8 cellular contexts compared by ENCODE assay signal in genomic region chr7:92834661-92835139, GRCh38. TPM values are rescaled to one million over a fixed set of nuclear protein-coding genes. Genes with fewer than 3 reads are reported as not detected.
DNase-seq lines count a peak whose midpoint lies in the region; ATAC-seq and TF ChIP-seq lines count a peak whose summit lies in the region.

No MANE protein-coding gene starts in this region.

- H3K36me3 ChIP-seq in NT2/D1 (ENCODE audit: insufficient read depth, insufficient read length, low read length) (peaks cover 19% of the 10 kb centered on the region), breast epithelium (no peaks in the 10 kb centered on the region), subcutaneous abdominal adipose tissue (ENCODE audit: control insufficient read depth in 5 of 5, insufficient read depth in 5 of 5, low read length in 5 of 5) (peaks cover 0 to 3% (median 0%) of the 10 kb centered on the region in 5 donors)

- TF ChIP-seq POLR2A in breast epithelium (IDR thresholded peaks at IDR 0.05): no peak

- DNase-seq in NT2/D1 (ENCODE audit: low read depth, low spot score): no peak
- peak in 1 of 2 donors; percentile 50 for DNase-seq in breast epithelium (ENCODE audit: low spot score in 2 of 2)
- DNase-seq in left colon: peak; percentile 36 to 50
- no peak for DNase-seq in HCEC 1CT
- no peak for DNase-seq in CD1c-positive myeloid dendritic cell (ENCODE audit: extremely low spot score)

- ATAC-seq in left colon: peak; percentile 5
- ATAC-seq in GM21390 (IDR thresholded peaks at IDR 0.05; ENCODE audit: unreplicated experiment): no peak

- intact Hi-C loops in breast epithelium (cut with DNase I; ENCODE audit: low total_unique reads): loop anchor here (10.0 kb wide), 2 partner anchors 140 to 200 kb away; no protein-coding TSS in a partner anchor
- intact Hi-C loops in left colon (cut with DNase I, micrococcal nuclease): loop anchor here in 1 of 2 donors (10.0 kb wide), 2 partner anchors 120 to 210 kb away; no protein-coding TSS in a partner anchor

- H3K4me1 ChIP-seq in NT2/D1 (ENCODE audit: insufficient read depth, insufficient read length) (no peaks in the 10 kb centered on the region), breast epithelium (no peaks in the 10 kb centered on the region), subcutaneous abdominal adipose tissue (ENCODE audit: control insufficient read depth in 5 of 5, insufficient read depth in 5 of 5, low read length in 5 of 5) (peaks cover 2 to 63% (median 37%) of the 10 kb centered on the region in 5 donors)

- H3K27ac ChIP-seq in breast epithelium (peak overlapping the region; percentile 81 to 88), subcutaneous abdominal adipose tissue (ENCODE audit: low read depth, low read length) (peak overlapping the region; percentile 89)

- H3K4me3 ChIP-seq in GM12875 (ENCODE audit: low read depth, low read length) (peak overlapping the region; percentile 72), NT2/D1 (ENCODE audit: insufficient read length, low read depth) (peak overlapping the region; percentile 62), breast epithelium (peak overlapping the region; percentile 81 to 85 (median 83)), subcutaneous abdominal adipose tissue (ENCODE audit: low read depth in 1 of 5, low read length in 5 of 5) (peak overlapping the region; percentile 88 to 99 (median 98))

- TF ChIP-seq CTCF in GM12875 (IDR thresholded peaks at IDR 0.05; ENCODE audit: borderline replicate concordance, insufficient read depth, low read depth, low read length) (no peak), breast epithelium (IDR thresholded peaks at IDR 0.05) (no peak)

- no peaks in the 10 kb centered on the region for H3K9me3 ChIP-seq in NT2/D1 (ENCODE audit: insufficient read depth, low read length)
- no peaks in the 10 kb centered on the region for H3K9me3 ChIP-seq in breast epithelium
- H3K9me3 ChIP-seq in subcutaneous abdominal adipose tissue (ENCODE audit: control insufficient read depth in 5 of 5, low read length in 5 of 5): no peaks in the 10 kb centered on the region

- H3K27me3 ChIP-seq in NT2/D1 (ENCODE audit: insufficient read depth, insufficient read length): peaks cover 20% of the 10 kb centered on the region
- no peaks in the 10 kb centered on the region for H3K27me3 ChIP-seq in breast epithelium
- no peaks in the 10 kb centered on the region for H3K27me3 ChIP-seq in subcutaneous abdominal adipose tissue (ENCODE audit: control insufficient read depth in 5 of 5, insufficient read depth in 4 of 5, low read length in 5 of 5)

- H3K9ac ChIP-seq in NT2/D1 (ENCODE audit: insufficient read length, low read depth) (peak overlapping the region; percentile 64), subcutaneous abdominal adipose tissue (ENCODE audit: low read length in 5 of 5) (peak overlapping the region; percentile 68 to 85 (median 78))

RNA-seq across cellular contexts. Expression of gene CDK6, which starts 1.7 kb away (rescaled TPM):
- total RNA-seq in breast epithelium: 10 to 100 TPM; 12.8 to 26.2 (median 23.6) TPM
- total RNA-seq in left colon: 10 to 100 TPM; 27.2 to 35.5 TPM

Comparison
In these comparisons a context has a peak if more than half of its experiments do, and no peak if none do; other contexts are left out.
1. DNase-seq: peak in left colon (2 of 2); none in NT2/D1 (single experiment), HCEC 1CT (single experiment) and CD1c-positive myeloid dendritic cell (single experiment).
2. Peak in every context shown above with its lines, with median percentiles within 50 percentile points of each other: H3K4me3 ChIP-seq.